In genomic region chr6:138844203-138844602, GRCh38 we compare ENCODE assay signal across 13 cellular contexts. TPM values are rescaled to one million over a fixed set of nuclear protein-coding genes. Genes with fewer than 3 reads are reported as not detected.
DNase-seq lines count a peak whose midpoint lies in the region; ATAC-seq and TF ChIP-seq lines count a peak whose summit lies in the region.
"Had no signal": no experiment of that assay in that cellular context is flagged by ENCODE, and none has a peak within 500 bp of the region (broad histone marks: within the 10 kb centered on the region; RNA-seq: fewer than 3 reads in every experiment).

No MANE protein-coding gene starts in this region.

- H4K20me1 ChIP-seq in SK-N-SH (ENCODE audit: insufficient read depth) = no peaks in the 10 kb centered on the region

- H3K9me3 ChIP-seq in SK-N-SH = no peaks in the 10 kb centered on the region

- no peaks in the 10 kb centered on the region for H3F3A ChIP-seq in SK-N-SH (replicated peaks; ENCODE audit: insufficient read depth)

- no peak overlapping the region for H3K9ac ChIP-seq in SK-N-SH

- H3K4me1 ChIP-seq in SK-N-SH (ENCODE audit: control insufficient read depth in 1 of 2, insufficient read depth in 2 of 2, low read depth in 1 of 2, low read length in 1 of 2) = no peaks in the 10 kb centered on the region

- no peak for ATAC-seq in activated CD4-positive, CD25-positive, alpha-beta regulatory T cell treated with anti-CD3 and anti-CD28 coated beads, Interleukin-2, amount 50 U/mL, for 24 hours
- ATAC-seq: PC-3 had no signal

- WGBS in SK-N-SH (ENCODE audit: low lambda C conversion rate) = 45% methylated on average over 9 of the region's 9 CpGs

- H3K79me2 ChIP-seq in SK-N-SH (ENCODE audit: insufficient read depth) = no peaks in the 10 kb centered on the region

- H3K27ac ChIP-seq in SK-N-SH (ENCODE audit: low read depth in 2 of 2, low read length in 1 of 2) = no peak overlapping the region

- H3K9me2 ChIP-seq in SK-N-SH = no peaks in the 10 kb centered on the region

- H3K4me2 ChIP-seq in SK-N-SH = no peak overlapping the region

- DNase-seq in GM04504 (ENCODE audit: low read depth) (peak; percentile 79), NCI-H446 treated with DMSO at 0.1 percent for 48 hours (lab: John Stamatoyannopoulos, UW) (peak; percentile 96), fibroblast of the aortic adventitia (ENCODE audit: low read depth) (peak; percentile 89), putamen (ENCODE audit: low spot score) (peak; percentile 11), SK-N-SH (no peak)
- no peak for DNase-seq in stimulated activated CD4-positive, alpha-beta T cell treated with anti-CD3 and anti-CD28 coated beads, Interleukin-4, amount 100 ng/mL, for 24 hours
- no peak for DNase-seq in activated effector memory CD4-positive, alpha-beta T cell treated with anti-CD3 and anti-CD28 coated beads, Interleukin-2, amount 50 U/mL, for 16 hours
- DNase-seq: activated CD4-positive, CD25-positive, alpha-beta regulatory T cell; GF-D8; KG1; PC-3; stimulated activated CD4-positive, alpha-beta T cell treated with anti-CD3 and anti-CD28 coated beads, Interleukin-15, amount 100 ng/mL, for 24 hours had no signal

- TF ChIP-seq RAD21 in SK-N-SH (IDR thresholded peaks at IDR 0.05; ENCODE audit: low read length) = no peak

- no peaks in the 10 kb centered on the region for H3K27me3 ChIP-seq in SK-N-SH (ENCODE audit: insufficient read depth)

- no peaks in the 10 kb centered on the region for H3K36me3 ChIP-seq in SK-N-SH (replicated peaks in 1 of 2; ENCODE audit: control insufficient read depth in 1 of 2, insufficient read depth in 2 of 2, low read length in 1 of 2)

- no peak overlapping the region for H2AFZ ChIP-seq in SK-N-SH (ENCODE audit: low read depth)

- CTCF ChIA-PET in SK-N-SH (lab: Yijun Ruan, JAX) = interaction anchor here (1.8 kb wide), 1 partner anchor 28 kb away, joined by 6 read pairs; no protein-coding TSS in a partner anchor

- POLR2A ChIA-PET in SK-N-SH (lab: Yijun Ruan, JAX) = no interaction called here

- no peak overlapping the region for H3K4me3 ChIP-seq in fibroblast of the aortic adventitia (ENCODE audit: low read depth, low read length)
- no peak overlapping the region for H3K4me3 ChIP-seq in SK-N-SH (ENCODE audit: low read depth in 2 of 2, low read length in 1 of 2)

- TF ChIP-seq CTCF in fibroblast of the aortic adventitia (IDR thresholded peaks at IDR 0.05; ENCODE audit: insufficient read depth, low read length) (no peak), SK-N-SH (IDR thresholded peaks at IDR 0.05) (no peak)

- TF ChIP-seq EP300 in SK-N-SH (IDR thresholded peaks at IDR 0.05; ENCODE audit: borderline replicate concordance in 1 of 2, low read depth in 1 of 2, low read length in 1 of 2) = no peak

TF ChIP-seq in SK-N-SH, 30 proteins besides CTCF, POLR2A, EP300 and RAD21:
- TF ChIP-seq FOXJ3 (CRISPR knock-in tag; IDR thresholded peaks at IDR 0.05) (no peak), SIN3A (IDR thresholded peaks at IDR 0.05; ENCODE audit: borderline replicate concordance, low read depth, low read length) (no peak), RXRA (IDR thresholded peaks at IDR 0.05; ENCODE audit: borderline replicate concordance, low read depth) (no peak), MAX (IDR thresholded peaks at IDR 0.05; ENCODE audit: low read depth) (no peak), FOXM1 (IDR thresholded peaks at IDR 0.05; ENCODE audit: low read depth) (no peak), USF1 (IDR thresholded peaks at IDR 0.05; ENCODE audit: borderline replicate concordance, low read depth) (no peak)

RNA-seq across cellular contexts. Expression of gene ECT2L, which starts 48.3 kb away (rescaled TPM):
- under 0.01 and 3.3 TPM in 2 replicates for total RNA-seq in fibroblast of the aortic adventitia (ENCODE audit: low replicate concordance)
- 0.02 TPM in 1 of 2 replicates, not detected in the other for polyA plus RNA-seq in SK-N-SH (2012; rRNA removed)
- polyA plus RNA-seq in SK-N-SH (2012; cell fraction: cytosol; rRNA removed) = 0.05 TPM in 1 of 2 replicates, not detected in the other
- 0.01 TPM in 2 replicates for polyA plus RNA-seq in SK-N-SH (2012; cell fraction: nucleus; rRNA removed)
- total RNA-seq: PC-3 had no signal

Comparison
In these comparisons a context has a peak if more than half of its experiments do, and no peak if none do; other contexts are left out.
1. DNase-seq: peak in GM04504 (single experiment), NCI-H446 treated with DMSO at 0.1 percent for 48 hours (single experiment), fibroblast of the aortic adventitia (single experiment) and putamen (single experiment); none in SK-N-SH (single experiment), stimulated activated CD4-positive, alpha-beta T cell treated with anti-CD3 and anti-CD28 coated beads, Interleukin-4, amount 100 ng/mL, for 24 hours (single experiment) and activated effector memory CD4-positive, alpha-beta T cell treated with anti-CD3 and anti-CD28 coated beads, Interleukin-2, amount 50 U/mL, for 16 hours (single experiment).